ENCODE assay signal across 14 cellular contexts in genomic region chr5:151509231-151509630, GRCh38.
A peak's percentile ranks its signal among the peaks of the same experiment; 100 is the strongest.
DNase-seq lines count a peak whose midpoint lies in the region; ATAC-seq and TF ChIP-seq lines count a peak whose summit lies in the region.
"Had no signal": no experiment of that assay in that cellular context is flagged by ENCODE, and none has a peak within 500 bp of the region (broad histone marks: within the 10 kb centered on the region; RNA-seq: fewer than 3 reads in every experiment).

No MANE protein-coding gene starts in this region.

- DNase-seq in Daoy (ENCODE audit: low read depth) (peak; percentile 57), PC-3 (peak; percentile 77), germinal center (ENCODE audit: low spot score) (peak; percentile 14), OCI-M2 (lab: John Stamatoyannopoulos, UW; ENCODE audit: unreplicated experiment) (no peak), AG20443 (ENCODE audit: low spot score) (no peak), NCI-H345 (lab: John Stamatoyannopoulos, UW) (no peak), hypothalamus (lab: John Stamatoyannopoulos, UW) (no peak)
- DNase-seq: activated naive CD4-positive, alpha-beta T cell treated with anti-CD3 and anti-CD28 coated beads, Interleukin-2, amount 50 U/mL, for 16 hours; body of pancreas; Kasumi-1; natural killer cell; NCI-H2029; stomach had no signal

- no peaks in the 10 kb centered on the region for H3F3A ChIP-seq in PC-3 (ENCODE audit: low read length, unreplicated experiment)

- H4K20me1 ChIP-seq in PC-3 (ENCODE audit: low read length), result no peaks in the 10 kb centered on the region

- H3K27ac ChIP-seq in HEK293 (ENCODE audit: extremely low read depth, low read depth, low read length) (no peak overlapping the region), PC-3 (ENCODE audit: low read length) (peak overlapping the region; percentile 34)
- H3K27ac ChIP-seq: body of pancreas, stomach had no signal

- no peak overlapping the region for H3K4me3 ChIP-seq in HEK293 (ENCODE audit: low read depth, low read length)
- no peak overlapping the region for H3K4me3 ChIP-seq in PC-3 (ENCODE audit: low read length)
- H3K4me3 ChIP-seq: body of pancreas, stomach had no signal

- CTCF ChIA-PET in HEK293 (lab: Yijun Ruan, JAX), result interaction anchor here (0.9 to 1.0 kb wide), 2 partner anchors 14 to 143 kb away, joined by 4 to 6 read pairs; no protein-coding TSS in a partner anchor
- CTCF ChIA-PET in PC-3 (lab: Charles Lee), result interaction anchor here (0.5 to 1.4 kb wide), 4 partner anchors 62 to 150 kb away, joined by 3 to 5 read pairs (median 4); partner anchors contain the start of gene SLC36A1

- H3K36me3 ChIP-seq in HEK293 (ENCODE audit: control insufficient read depth in 2 of 2, insufficient read depth in 1 of 2, low read length in 2 of 2), result no peaks in the 10 kb centered on the region
- no peaks in the 10 kb centered on the region for H3K36me3 ChIP-seq in PC-3 (ENCODE audit: low read depth, low read length)

- no peak for TF ChIP-seq CTCF in HEK293 (tag by site-specific recombination; IDR thresholded peaks at IDR 0.05)
- TF ChIP-seq CTCF in PC-3 (conservative IDR thresholded peaks at IDR 0.05; ENCODE audit: low read depth, low read length), result no peak

- peak overlapping the region; percentile 51 for H3K4me2 ChIP-seq in PC-3 (ENCODE audit: low read length)

- no peaks in the 10 kb centered on the region for H3K27me3 ChIP-seq in PC-3 (ENCODE audit: low read length)
- H3K27me3 ChIP-seq: body of pancreas, stomach had no signal

- BruUV-seq in PC-3 (replicated peaks; lab: Mats Ljungman, UMichigan), result no TSS peak

- H3K9me3 ChIP-seq in HEK293 (ENCODE audit: control insufficient read depth, insufficient read depth, low read depth, low read length), result no peaks in the 10 kb centered on the region
- H3K9me3 ChIP-seq in PC-3 (ENCODE audit: low read length), result no peaks in the 10 kb centered on the region
- H3K9me3 ChIP-seq: body of pancreas, stomach had no signal

- POLR2A ChIA-PET in HEK293 (lab: Yijun Ruan, JAX) (no interaction called here), PC-3 (lab: Charles Lee; ENCODE audit: unreplicated experiment) (no interaction called here)

- H3K4me1 ChIP-seq in HEK293 (ENCODE audit: control insufficient read depth, insufficient read depth, low read length) (no peaks in the 10 kb centered on the region), PC-3 (ENCODE audit: insufficient read depth, low read length) (peaks cover 16% of the 10 kb centered on the region)
- H3K4me1 ChIP-seq: body of pancreas, stomach had no signal

- no peak overlapping the region for H3K9ac ChIP-seq in PC-3 (ENCODE audit: low read length)

- no peaks in the 10 kb centered on the region for H3K9me2 ChIP-seq in PC-3 (replicated peaks; ENCODE audit: low read length)

- peak overlapping the region; percentile 71 for H2AFZ ChIP-seq in PC-3 (ENCODE audit: low read length)

- intact Hi-C loops in PC-3 (cut with micrococcal nuclease), result no loop called here

- peak; percentile 94 for ATAC-seq in PC-3
- ATAC-seq: body of pancreas, natural killer cell had no signal

- H3K79me2 ChIP-seq in PC-3 (ENCODE audit: low read length), result no peaks in the 10 kb centered on the region

TF ChIP-seq in HEK293, 187 proteins besides CTCF, POLR2A, EP300 and RAD21:
- TF ChIP-seq ZNF549 (tag by site-specific recombination; IDR thresholded peaks at IDR 0.05), result no peak
- TF ChIP-seq ZIC2 (tag by site-specific recombination; IDR thresholded peaks at IDR 0.05), result peak; percentile 49
TF ChIP-seq in HEK293: peak in this region for 1.

Comparison
In these comparisons a context has a peak if more than half of its experiments do, and no peak if none do; other contexts are left out.
1. DNase-seq: peak in Daoy (single experiment), PC-3 (single experiment) and germinal center (single experiment); none in OCI-M2 (single experiment), AG20443 (single experiment), NCI-H345 (single experiment) and hypothalamus (0 of 51).